In the genomic region with DNA sequence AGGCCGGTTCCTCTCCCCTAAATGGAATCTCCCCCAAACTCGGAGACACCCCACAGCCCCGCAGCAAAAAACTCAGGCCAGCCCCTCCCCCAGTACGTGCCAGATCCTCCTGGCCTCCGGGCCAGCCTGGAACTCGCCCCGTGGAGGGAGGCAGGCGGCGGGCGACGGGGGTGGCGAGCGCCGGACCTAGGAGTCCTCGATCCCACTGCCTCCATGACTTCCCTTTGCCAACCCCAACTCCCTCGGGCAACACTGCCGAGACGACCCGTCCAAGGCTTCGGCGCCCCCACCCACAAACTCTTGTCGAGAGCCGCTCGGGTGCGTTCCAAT, we compare ENCODE assay signal across 7 cellular contexts. TPM values are rescaled to one million over a fixed set of nuclear protein-coding genes. Genes with fewer than 3 reads are reported as not detected.
DNase-seq lines count a peak whose midpoint lies in the region; ATAC-seq and TF ChIP-seq lines count a peak whose summit lies in the region.

No MANE protein-coding gene starts in this region.

- peak; percentile 4 for ATAC-seq in HG03159 (IDR thresholded peaks at IDR 0.05; ENCODE audit: unreplicated experiment)
- no peak for ATAC-seq in activated naive CD8-positive, alpha-beta T cell treated with anti-CD3 and anti-CD28 coated beads, Interleukin-2, amount 50 U/mL, for 24 hours
- no peak for ATAC-seq in HG03342 (IDR thresholded peaks at IDR 0.05; ENCODE audit: unreplicated experiment)

- TF ChIP-seq CTCF in kidney epithelial cell (IDR thresholded peaks at IDR 0.05; ENCODE audit: insufficient read depth, low read length, poor library complexity, severe bottlenecking): no peak
- TF ChIP-seq CTCF in GM13976 (IDR thresholded peaks at IDR 0.05; ENCODE audit: borderline replicate concordance, control extremely low read depth, extremely low read depth, insufficient read depth, missing control alignments): no peak

- peak overlapping the region; percentile 77 to 98 (median 89) for H3K9ac ChIP-seq in subcutaneous abdominal adipose tissue (ENCODE audit: low read length in 5 of 5)

- H3K27ac Mint-ChIP-seq in activated naive CD8-positive, alpha-beta T cell treated with anti-CD3 and anti-CD28 coated beads, Interleukin-2, amount 50 U/mL, for 24 hours: no peak overlapping the region

- peaks cover 5 to 42% (median 36%) of the 10 kb centered on the region in 5 donors for H3K4me1 ChIP-seq in subcutaneous abdominal adipose tissue (ENCODE audit: control insufficient read depth in 5 of 5, insufficient read depth in 5 of 5, low read length in 5 of 5)

- in situ Hi-C loops in GM13976 (cut with MboI; ENCODE audit: low sequenced_read_pairs, unreplicated experiment): no loop called here

- H3K4me3 Mint-ChIP-seq in activated naive CD8-positive, alpha-beta T cell treated with anti-CD3 and anti-CD28 coated beads, Interleukin-2, amount 50 U/mL, for 24 hours: peak overlapping the region; percentile 43

- H3K36me3 Mint-ChIP-seq in activated naive CD8-positive, alpha-beta T cell treated with anti-CD3 and anti-CD28 coated beads, Interleukin-2, amount 50 U/mL, for 24 hours (ENCODE audit: low read depth): no peaks in the 10 kb centered on the region

- H3K9me3 Mint-ChIP-seq in activated naive CD8-positive, alpha-beta T cell treated with anti-CD3 and anti-CD28 coated beads, Interleukin-2, amount 50 U/mL, for 24 hours: no peaks in the 10 kb centered on the region

- H3K4me1 Mint-ChIP-seq in activated naive CD8-positive, alpha-beta T cell treated with anti-CD3 and anti-CD28 coated beads, Interleukin-2, amount 50 U/mL, for 24 hours: peaks cover 3% of the 10 kb centered on the region

- peaks cover 59% of the 10 kb centered on the region for H3K27me3 Mint-ChIP-seq in activated naive CD8-positive, alpha-beta T cell treated with anti-CD3 and anti-CD28 coated beads, Interleukin-2, amount 50 U/mL, for 24 hours

- H3K27me3 ChIP-seq in kidney epithelial cell (ENCODE audit: control insufficient read depth, insufficient read depth, low read length) (no peaks in the 10 kb centered on the region), subcutaneous abdominal adipose tissue (ENCODE audit: control insufficient read depth in 5 of 5, insufficient read depth in 4 of 5, low read length in 5 of 5) (no peaks in the 10 kb centered on the region)

- H3K36me3 ChIP-seq in kidney epithelial cell (ENCODE audit: control insufficient read depth, insufficient read depth, low read length) (no peaks in the 10 kb centered on the region), subcutaneous abdominal adipose tissue (ENCODE audit: control insufficient read depth in 5 of 5, insufficient read depth in 5 of 5, low read length in 5 of 5) (no peaks in the 10 kb centered on the region)

- no peaks in the 10 kb centered on the region for H3K9me3 ChIP-seq in subcutaneous abdominal adipose tissue (ENCODE audit: control insufficient read depth in 5 of 5, low read length in 5 of 5)

- peak overlapping the region; percentile 78 for H3K27ac ChIP-seq in subcutaneous abdominal adipose tissue (ENCODE audit: low read depth, low read length)

- no peak for DNase-seq in activated naive CD8-positive, alpha-beta T cell treated with anti-CD3 and anti-CD28 coated beads, Interleukin-2, amount 50 U/mL, for 24 hours
- DNase-seq in kidney epithelial cell (ENCODE audit: low read depth): no peak
- DNase-seq in GM13976 (ENCODE audit: low spot score): no peak
- DNase-seq in SW480 (ENCODE audit: low spot score): no peak

- H3K4me3 ChIP-seq in kidney epithelial cell (ENCODE audit: low read depth, low read length): peak overlapping the region; percentile 86
- peak overlapping the region; percentile 76 to 93 (median 85) for H3K4me3 ChIP-seq in subcutaneous abdominal adipose tissue (ENCODE audit: low read depth in 1 of 5, low read length in 5 of 5)

RNA-seq across cellular contexts. Expression of a gene that starts 0.4 kb away (rescaled TPM):
- 24.3 and 26.2 TPM in 2 replicates for total RNA-seq in kidney epithelial cell

RNA-seq across cellular contexts. Expression of a gene that starts 29.8 kb away (rescaled TPM):
- total RNA-seq in kidney epithelial cell: 24.5 and 25.4 TPM in 2 replicates
